ENCODE assay signal across 12 cellular contexts in genomic region chr9:16985559-16986348, GRCh38.
A peak's percentile ranks its signal among the peaks of the same experiment; 100 is the strongest.
DNase-seq lines count a peak whose midpoint lies in the region; ATAC-seq, FAIRE-seq and TF ChIP-seq lines count a peak whose summit lies in the region.
"Had no signal": no experiment of that assay in that cellular context is flagged by ENCODE, and none has a peak within 500 bp of the region (broad histone marks: within the 10 kb centered on the region; RNA-seq: fewer than 3 reads in every experiment).

No MANE protein-coding gene starts in this region.

- intact Hi-C loops in GM12878 (cut with micrococcal nuclease; ENCODE audit: unreplicated experiment), result no loop called here
- intact Hi-C loops in testis (cut with DNase I; ENCODE audit: low total_unique reads), result no loop called here
- intact Hi-C loops in activated T-helper 2 cell treated with anti-CD3 and anti-CD28 coated beads, Interferon-gamma antibody, Interleukin-2, Interleukin-4, amounts not matched to agents 10 μg/mL and 5 μg/mL and 100 μg/mL, durations not matched to agents 14 hours and 24 hours and 36 hours (cut with micrococcal nuclease), result loop anchor here (2.0 kb wide), 1 partner anchor 19 kb away; no protein-coding TSS in a partner anchor

- no peaks in the 10 kb centered on the region for H3K36me3 Mint-ChIP-seq in activated T-helper 2 cell treated with anti-CD3 and anti-CD28 coated beads, Interferon-gamma antibody, Interleukin-2, Interleukin-4, amounts not matched to agents 10 μg/mL and 5 μg/mL and 100 μg/mL, durations not matched to agents 14 hours and 24 hours and 36 hours (ENCODE audit: low read depth)

- TF ChIP-seq EP300 in GM12878 (IDR thresholded peaks at IDR 0.05; ENCODE audit: borderline replicate concordance in 1 of 2, control insufficient read depth in 1 of 2, low read depth in 2 of 2, low read length in 2 of 2), result no peak

- SMC1A ChIA-PET in GM12878 (lab: Charles Lee; ENCODE audit: uncharacterized antibody, unreplicated experiment), result no interaction called here

- H3K27ac ChIP-seq in GM12878 (ENCODE audit: control insufficient read depth, insufficient read depth), result no peak overlapping the region
- peak overlapping the region; percentile 84 for H3K27ac ChIP-seq in hepatocyte
- H3K27ac ChIP-seq in testis, result peak overlapping the region in 1 of 2 donors; percentile 36

- TF ChIP-seq POLR2A in GM12878 (IDR thresholded peaks at IDR 0.05; ENCODE audit: low read depth, low read length) (no peak), testis (IDR thresholded peaks at IDR 0.05) (no peak)

- H3K27me3 ChIP-seq in GM12878 (replicated peaks in 1 of 2; ENCODE audit: control insufficient read depth in 2 of 2, insufficient read depth in 2 of 2, low read length in 1 of 2) (no peaks in the 10 kb centered on the region), hepatocyte (no peaks in the 10 kb centered on the region), testis (no peaks in the 10 kb centered on the region)

- TF ChIP-seq RAD21 in GM12878 (IDR thresholded peaks at IDR 0.05; ENCODE audit: insufficient read depth, low read depth, low read length), result no peak

- CTCF ChIA-PET in GM12878 (lab: Yijun Ruan, JAX), result no interaction called here

- no peak for TF ChIP-seq CTCF in GM12878 (IDR thresholded peaks at IDR 0.05 in 2 of 3, conservative IDR thresholded peaks at IDR 0.05 in 1 of 3; ENCODE audit: control insufficient read depth in 2 of 3, extremely low read depth in 1 of 3, insufficient read depth in 1 of 3, low read depth in 3 of 3, low read length in 3 of 3)
- TF ChIP-seq CTCF in hepatocyte (IDR thresholded peaks at IDR 0.05; ENCODE audit: poor library complexity), result no peak
- TF ChIP-seq CTCF in testis (IDR thresholded peaks at IDR 0.05), result no peak

- no peak overlapping the region for H3K4me3 Mint-ChIP-seq in activated T-helper 2 cell treated with anti-CD3 and anti-CD28 coated beads, Interferon-gamma antibody, Interleukin-2, Interleukin-4, amounts not matched to agents 10 μg/mL and 5 μg/mL and 100 μg/mL, durations not matched to agents 14 hours and 24 hours and 36 hours (ENCODE audit: low read depth)
- H3K4me3 Mint-ChIP-seq: activated CD4-positive, alpha-beta T cell treated with anti-CD3 and anti-CD28 coated beads, Interleukin-2, amount 10 ng/mL, durations not matched to agents 7 days and 5 days had no signal

- FAIRE-seq in GM12878 (lab: Jason Lieb, UNC), result no peak
- FAIRE-seq: colon had no signal

- no peaks in the 10 kb centered on the region for H3K27me3 Mint-ChIP-seq in activated T-helper 2 cell treated with anti-CD3 and anti-CD28 coated beads, Interferon-gamma antibody, Interleukin-2, Interleukin-4, amounts not matched to agents 10 μg/mL and 5 μg/mL and 100 μg/mL, durations not matched to agents 14 hours and 24 hours and 36 hours (ENCODE audit: low read depth)
- H3K27me3 Mint-ChIP-seq: activated CD4-positive, alpha-beta T cell treated with anti-CD3 and anti-CD28 coated beads, Interleukin-2, amount 10 ng/mL, durations not matched to agents 7 days and 5 days had no signal

- RAD21 ChIA-PET in GM12878 (lab: Charles Lee; ENCODE audit: unreplicated experiment), result no interaction called here

- no peaks in the 10 kb centered on the region for H3K4me1 Mint-ChIP-seq in activated T-helper 2 cell treated with anti-CD3 and anti-CD28 coated beads, Interferon-gamma antibody, Interleukin-2, Interleukin-4, amounts not matched to agents 10 μg/mL and 5 μg/mL and 100 μg/mL, durations not matched to agents 14 hours and 24 hours and 36 hours (ENCODE audit: low read depth)
- H3K4me1 Mint-ChIP-seq: activated CD4-positive, alpha-beta T cell treated with anti-CD3 and anti-CD28 coated beads, Interleukin-2, amount 10 ng/mL, durations not matched to agents 7 days and 5 days had no signal

- H3K79me2 ChIP-seq in GM12878 (ENCODE audit: control insufficient read depth, insufficient read depth, low read length), result no peaks in the 10 kb centered on the region
- no peaks in the 10 kb centered on the region for H3K79me2 ChIP-seq in hepatocyte

- H3K36me3 ChIP-seq in GM12878 (ENCODE audit: control insufficient read depth in 2 of 2, insufficient read depth in 2 of 2, low read length in 1 of 2) (no peaks in the 10 kb centered on the region), hepatocyte (replicated peaks; ENCODE audit: insufficient read depth, low read depth) (no peaks in the 10 kb centered on the region), testis (ENCODE audit: low read depth, missing control alignments) (no peaks in the 10 kb centered on the region)

- no peaks in the 10 kb centered on the region for H3K9me2 ChIP-seq in hepatocyte (replicated peaks; ENCODE audit: insufficient read depth)

- POLR2A ChIA-PET in GM12878 (lab: Charles Lee), result no interaction called here

- DNase-seq in GM04503 (ENCODE audit: low read depth) (peak; percentile 47), GM12878 (ENCODE audit: low read depth, low spot score) (no peak), hepatocyte (ENCODE audit: low spot score) (no peak), testis (peak; percentile 28), NCI-H2029 treated with DMSO at 0.1 percent for 48 hours (lab: John Stamatoyannopoulos, UW) (no peak)
- no peak for DNase-seq in activated T-helper 2 cell treated with anti-CD3 and anti-CD28 coated beads, Interferon-gamma antibody, Interleukin-2, Interleukin-4, amounts not matched to agents 10 μg/mL and 5 μg/mL and 100 μg/mL, durations not matched to agents 14 hours and 24 hours and 36 hours (ENCODE audit: low spot score)
- DNase-seq: activated CD4-positive, alpha-beta T cell treated with anti-CD3 and anti-CD28 coated beads, Interleukin-2, amount 10 ng/mL, durations not matched to agents 7 days and 5 days; NCI-H1417 treated with DMSO at 0.1 percent for 48 hours had no signal

- H3K27ac Mint-ChIP-seq in activated T-helper 2 cell treated with anti-CD3 and anti-CD28 coated beads, Interferon-gamma antibody, Interleukin-2, Interleukin-4, amounts not matched to agents 10 μg/mL and 5 μg/mL and 100 μg/mL, durations not matched to agents 14 hours and 24 hours and 36 hours, result no peak overlapping the region
- H3K27ac Mint-ChIP-seq: activated CD4-positive, alpha-beta T cell treated with anti-CD3 and anti-CD28 coated beads, Interleukin-2, amount 10 ng/mL, durations not matched to agents 7 days and 5 days had no signal

- no peak overlapping the region for H3K9ac ChIP-seq in GM12878 (ENCODE audit: control insufficient read depth, insufficient read depth, low read length)

- H3K4me2 ChIP-seq in GM12878 (ENCODE audit: control insufficient read depth, insufficient read depth) (no peak overlapping the region), hepatocyte (peak overlapping the region; percentile 47)

- in situ Hi-C loops in GM12878 (cut with MboI), result no loop called here

- no TSS peak for BruUV-seq in GM12878 (replicated peaks; lab: Mats Ljungman, UMichigan)

- H3K9me3 ChIP-seq in GM12878 (replicated peaks; ENCODE audit: control insufficient read depth, insufficient read depth, low read length) (no peaks in the 10 kb centered on the region), hepatocyte (ENCODE audit: low read depth) (no peaks in the 10 kb centered on the region), testis (no peaks in the 10 kb centered on the region)

- peak; percentile 23; the same call in 1 of the 3 replicates for ATAC-seq in GM12878
- ATAC-seq in GM19324 (IDR thresholded peaks at IDR 0.05; ENCODE audit: low FRiP score, unreplicated experiment), result no peak
- ATAC-seq in HG03378 (IDR thresholded peaks at IDR 0.05; ENCODE audit: unreplicated experiment), result no peak

- H3K4me3 ChIP-seq in GM12878 (no peak overlapping the region), hepatocyte (no peak overlapping the region), testis (no peak overlapping the region)
- H3K4me3 ChIP-seq: skin epidermis had no signal

- H3K4me1 ChIP-seq in GM12878 (ENCODE audit: control insufficient read depth, insufficient read depth, low read length) (no peaks in the 10 kb centered on the region), hepatocyte (ENCODE audit: insufficient read depth) (peaks cover 13% of the 10 kb centered on the region), testis (no peaks in the 10 kb centered on the region)

- 28% methylated on average over 11 of the region's 12 CpGs for WGBS in GM12878 (ENCODE audit: insufficient coverage, insufficient replicate concordance, low lambda C conversion rate, missing lambda C conversion rate)
- 81% methylated on average over 12 of the region's 12 CpGs for WGBS in hepatocyte (ENCODE audit: low lambda C conversion rate, missing lambda C conversion rate)
- whole genome bisulfite sequencing in testis, 2 donors, result 59 to 60% methylated on average over 12 of the region's 12 CpGs

- peaks cover 23% of the 10 kb centered on the region for H3K9me3 Mint-ChIP-seq in activated T-helper 2 cell treated with anti-CD3 and anti-CD28 coated beads, Interferon-gamma antibody, Interleukin-2, Interleukin-4, amounts not matched to agents 10 μg/mL and 5 μg/mL and 100 μg/mL, durations not matched to agents 14 hours and 24 hours and 36 hours
- H3K9me3 Mint-ChIP-seq: activated CD4-positive, alpha-beta T cell treated with anti-CD3 and anti-CD28 coated beads, Interleukin-2, amount 10 ng/mL, durations not matched to agents 7 days and 5 days had no signal

- H2AFZ ChIP-seq in GM12878 (ENCODE audit: control insufficient read depth, low read depth, low read length) (no peak overlapping the region), hepatocyte (no peak overlapping the region)

- H4K20me1 ChIP-seq in GM12878 (ENCODE audit: control insufficient read depth, insufficient read depth) (no peaks in the 10 kb centered on the region), hepatocyte (ENCODE audit: insufficient read depth, poor library complexity, severe bottlenecking) (no peaks in the 10 kb centered on the region)

TF ChIP-seq in GM12878, 131 proteins besides CTCF, POLR2A, EP300 and RAD21:
- TF ChIP-seq PML (IDR thresholded peaks at IDR 0.05; ENCODE audit: low read length) (no peak), KLF5 (IDR thresholded peaks at IDR 0.05; ENCODE audit: partially characterized antibody) (no peak)

Comparison
In these comparisons a context has a peak if more than half of its experiments do, and no peak if none do; other contexts are left out.
1. DNase-seq: peak in GM04503 (single experiment) and testis (single experiment); none in GM12878 (single experiment), hepatocyte (single experiment), NCI-H2029 treated with DMSO at 0.1 percent for 48 hours (single experiment) and activated T-helper 2 cell treated with anti-CD3 and anti-CD28 coated beads, Interferon-gamma antibody, Interleukin-2, Interleukin-4, amounts not matched to agents 10 μg/mL and 5 μg/mL and 100 μg/mL, durations not matched to agents 14 hours and 24 hours and 36 hours (single experiment).